ENCODE assay signal across 9 cellular contexts in the genomic region with DNA sequence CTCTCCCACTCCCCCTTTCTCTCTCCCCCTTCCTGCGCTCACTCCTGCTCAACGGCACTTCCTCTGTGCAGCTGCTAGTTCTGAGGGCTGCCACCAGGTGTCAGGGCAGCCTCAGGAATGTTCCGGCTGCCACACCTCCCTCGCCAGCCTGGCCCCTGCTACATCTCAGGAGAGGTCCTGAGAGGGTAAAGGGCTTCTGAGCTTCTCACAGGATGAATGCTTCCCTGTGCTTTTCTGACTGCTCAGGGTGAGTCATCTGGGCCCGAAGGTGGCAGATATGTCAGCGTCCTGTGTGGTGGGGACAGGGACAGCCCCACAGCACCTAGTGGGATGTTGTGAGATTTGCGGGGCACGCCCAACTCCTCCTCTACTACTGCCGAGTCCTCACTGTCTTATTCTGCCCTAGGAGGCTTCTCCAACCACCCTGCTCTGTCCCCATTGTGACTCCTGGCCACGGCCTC. TPM values are rescaled to one million over a fixed set of nuclear protein-coding genes. Genes with fewer than 3 reads are reported as not detected.
DNase-seq lines count a peak whose midpoint lies in the region; ATAC-seq and TF ChIP-seq lines count a peak whose summit lies in the region.
"Had no signal": no experiment of that assay in that cellular context is flagged by ENCODE, and none has a peak within 500 bp of the region (broad histone marks: within the 10 kb centered on the region; RNA-seq: fewer than 3 reads in every experiment).

No MANE protein-coding gene starts in this region.

- H3K4me1 Mint-ChIP-seq in endodermal cell (peaks cover 4% of the 10 kb centered on the region), naive B cell (peaks cover 17 to 22% (median 22%) of the 10 kb centered on the region in 3 donors)
- peaks cover 26 to 33% of the 10 kb centered on the region in 2 donors for H3K4me1 Mint-ChIP-seq in stimulated activated naive B cell treated with anti-CD40 and anti-IgM and Interleukin-4, amounts not matched to agents 10 μg/mL and 1 μg/mL and 100 μg/mL, for 72 hours

- no peak overlapping the region for H3K4me3 Mint-ChIP-seq in endodermal cell
- H3K4me3 Mint-ChIP-seq in naive B cell, result no peak overlapping the region
- H3K4me3 Mint-ChIP-seq in stimulated activated naive B cell treated with anti-CD40 and anti-IgM and Interleukin-4, amounts not matched to agents 10 μg/mL and 1 μg/mL and 100 μg/mL, for 72 hours, result no peak overlapping the region

- H3K9me3 ChIP-seq in endodermal cell (ENCODE audit: control insufficient read depth, low read length), result no peaks in the 10 kb centered on the region

- TF ChIP-seq CTCF in endodermal cell (conservative IDR thresholded peaks at IDR 0.05), result peak; percentile 90

- H3K36me3 Mint-ChIP-seq in endodermal cell (ENCODE audit: low read depth) (peaks cover 20% of the 10 kb centered on the region), naive B cell (peaks cover 8% of the 10 kb centered on the region in 2 donors)
- H3K36me3 Mint-ChIP-seq in stimulated activated naive B cell treated with anti-CD40 and anti-IgM and Interleukin-4, amounts not matched to agents 10 μg/mL and 1 μg/mL and 100 μg/mL, for 72 hours, result peaks cover 18 to 23% of the 10 kb centered on the region in 2 donors

- no peak overlapping the region for H3K27ac Mint-ChIP-seq in endodermal cell
- peak overlapping the region in 2 of 6 donors; percentile 13 to 15 for H3K27ac Mint-ChIP-seq in naive B cell
- peak overlapping the region; percentile 68 for H3K27ac Mint-ChIP-seq in stimulated activated naive B cell treated with anti-CD40 and anti-IgM and Interleukin-4, amounts not matched to agents 10 μg/mL and 1 μg/mL and 100 μg/mL, for 72 hours

- peaks cover 21% of the 10 kb centered on the region for H3K36me3 ChIP-seq in endodermal cell (ENCODE audit: control insufficient read depth, insufficient read depth, low read length)

- H3K9ac ChIP-seq in endodermal cell (ENCODE audit: extremely low read depth, low read length, poor library complexity, severe bottlenecking), result no peak overlapping the region

- 38 to 41% methylated on average over 6 to 10 of the region's 10 CpGs for WGBS in endodermal cell (ENCODE audit: insufficient coverage in 1 of 2, insufficient read length in 1 of 2), 2 experiments

- H3K9me3 Mint-ChIP-seq in endodermal cell, result no peaks in the 10 kb centered on the region
- H3K9me3 Mint-ChIP-seq in naive B cell, result no peaks in the 10 kb centered on the region
- no peaks in the 10 kb centered on the region for H3K9me3 Mint-ChIP-seq in stimulated activated naive B cell treated with anti-CD40 and anti-IgM and Interleukin-4, amounts not matched to agents 10 μg/mL and 1 μg/mL and 100 μg/mL, for 72 hours

- DNase-seq in DMS 273 treated with DMSO at 0.1 percent for 48 hours (lab: John Stamatoyannopoulos, UW) (peak; percentile 22), NCI-H82 treated with DMSO at 0.1 percent for 48 hours (lab: John Stamatoyannopoulos, UW; ENCODE audit: unreplicated experiment) (peak; percentile 24), endodermal cell (peak; percentile 91), naive B cell (peak; percentile 42)
- peak; percentile 26 to 65 for DNase-seq in activated CD8-positive, alpha-beta memory T cell treated with anti-CD3 and anti-CD28 coated beads for 4 hours (ENCODE audit: low read depth in 2 of 2)
- peak; percentile 87 for DNase-seq in stimulated activated naive B cell treated with anti-CD40 and anti-IgM and Interleukin-4, amounts not matched to agents 10 μg/mL and 1 μg/mL and 100 μg/mL, for 72 hours

- H3K27me3 ChIP-seq in endodermal cell (ENCODE audit: control insufficient read depth, insufficient read depth, low read length, poor library complexity, severe bottlenecking), result no peaks in the 10 kb centered on the region

- peak; percentile 91 for ATAC-seq in GM19468 (IDR thresholded peaks at IDR 0.05; ENCODE audit: extremely low read depth, unreplicated experiment)
- ATAC-seq in HG03558 (IDR thresholded peaks at IDR 0.05; ENCODE audit: extremely low read depth, unreplicated experiment), result peak; percentile 88
- peak; percentile 85 to 90 for ATAC-seq in naive B cell (ENCODE audit: low read depth in 2 of 2)
- ATAC-seq in stimulated activated naive B cell treated with anti-CD40 and anti-IgM and Interleukin-4, amounts not matched to agents 10 μg/mL and 1 μg/mL and 100 μg/mL, for 72 hours (replicated peaks), result peak; percentile 99

- H3K4me3 ChIP-seq in endodermal cell (ENCODE audit: low read length), result no peak overlapping the region

- no peaks in the 10 kb centered on the region for H3K4me1 ChIP-seq in endodermal cell (ENCODE audit: control insufficient read depth, insufficient read depth, low read length)

- H3K27ac ChIP-seq in endodermal cell (ENCODE audit: low read depth, low read length), result no peak overlapping the region

- H3K27me3 Mint-ChIP-seq in endodermal cell (ENCODE audit: insufficient read depth), result no peaks in the 10 kb centered on the region
- no peaks in the 10 kb centered on the region for H3K27me3 Mint-ChIP-seq in naive B cell
- no peaks in the 10 kb centered on the region for H3K27me3 Mint-ChIP-seq in stimulated activated naive B cell treated with anti-CD40 and anti-IgM and Interleukin-4, amounts not matched to agents 10 μg/mL and 1 μg/mL and 100 μg/mL, for 72 hours

RNA-seq across cellular contexts. Expression of gene PLEKHB2, which starts 49.0 kb away (rescaled TPM):
- 10 to 100 TPM; 66.7 to 68.6 TPM for total RNA-seq in endodermal cell
- polyA plus RNA-seq in endodermal cell (2013, experiment 1 of 2), result 60.2 TPM
- 62.9 TPM for polyA plus RNA-seq in endodermal cell (2013, experiment 2 of 2)
- polyA plus RNA-seq in naive B cell (ENCODE audit: low read depth in 6 of 6), result 10 to 100 TPM; 53.5 to 68.1 (median 57.3) TPM

RNA-seq across cellular contexts. Expression of gene POTEE, which starts 55.2 kb away (rescaled TPM):
- 1 to 10 TPM in 1 of 2 donors, under 1 TPM in 1; 0.35 to 2.3 TPM for total RNA-seq in endodermal cell
- polyA plus RNA-seq in endodermal cell (2013, experiment 1 of 2), result 0.21 TPM
- polyA plus RNA-seq in endodermal cell (2013, experiment 2 of 2), result 0.29 TPM
- polyA plus RNA-seq in naive B cell (ENCODE audit: low read depth in 6 of 6), result under 1 TPM in 5 of 6 donors, not detected in 1; 0.05 to 0.16 (median 0.13) TPM
- polyA plus RNA-seq: esophagus had no signal

Comparison
In these comparisons a context has a peak if more than half of its experiments do, and no peak if none do; other contexts are left out.
1. DNase-seq: peak in every context shown above with its lines; median percentile 91 in endodermal cell; 87 in stimulated activated naive B cell treated with anti-CD40 and anti-IgM and Interleukin-4, amounts not matched to agents 10 μg/mL and 1 μg/mL and 100 μg/mL, for 72 hours; 46 in activated CD8-positive, alpha-beta memory T cell treated with anti-CD3 and anti-CD28 coated beads for 4 hours; 42 in naive B cell; 24 in NCI-H82 treated with DMSO at 0.1 percent for 48 hours; 22 in DMS 273 treated with DMSO at 0.1 percent for 48 hours.